ENCODE assay signal across 26 cellular contexts in the genomic region with DNA sequence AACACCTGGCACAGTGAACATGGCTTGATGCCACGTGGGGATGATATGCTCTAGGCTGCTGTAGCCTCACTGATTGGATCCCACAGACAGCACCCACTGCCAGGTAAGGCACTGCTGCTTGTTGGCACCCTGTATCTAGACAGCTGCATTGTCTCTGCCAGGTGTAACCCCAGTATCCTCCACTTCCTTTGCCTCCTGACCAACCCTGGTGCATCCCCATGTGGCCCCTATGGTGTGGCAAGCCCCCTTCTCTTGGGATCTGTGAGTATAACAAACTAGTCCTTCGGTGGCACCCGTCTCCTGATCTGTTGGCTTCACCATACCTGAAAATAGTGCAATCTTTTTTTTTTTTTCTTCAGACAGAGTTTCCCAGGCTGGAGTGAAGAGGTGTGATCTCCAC. TPM values are rescaled to one million over a fixed set of nuclear protein-coding genes. Genes with fewer than 3 reads are reported as not detected.
"Had no signal": no experiment of that assay in that cellular context is flagged by ENCODE, and none has a peak within 500 bp of the region (broad histone marks: within the 10 kb centered on the region; RNA-seq: fewer than 3 reads in every experiment).

No MANE protein-coding gene starts in this region.

- H3K27me3 ChIP-seq: brain microvascular endothelial cell, ovary, sigmoid colon, thyroid gland had no signal

- H3K36me3 ChIP-seq: brain microvascular endothelial cell, gastroesophageal sphincter, heart left ventricle, left ventricle myocardium inferior, ovary, sigmoid colon, spleen, thyroid gland had no signal

- H3K27ac Mint-ChIP-seq: activated CD4-positive, alpha-beta memory T cell treated with anti-CD3 and anti-CD28 coated beads, Interleukin-2, amount 10 ng/mL, durations not matched to agents 7 days and 5 days; activated T-cell treated with anti-CD3 and anti-CD28 coated beads, Interleukin-2, amount 50 U/mL, for 24 hours; activated T-helper 2 cell treated with anti-CD3 and anti-CD28 coated beads, Interferon-gamma antibody, Interleukin-2, Interleukin-4, amounts not matched to agents 10 μg/mL and 5 μg/mL and 100 μg/mL, durations not matched to agents 14 hours and 24 hours and 36 hours; naive thymus-derived CD4-positive, alpha-beta T cell; stimulated activated memory B cell treated with anti-CD40 and anti-IgM and Interleukin-4, amounts not matched to agents 10 μg/mL and 1 μg/mL and 100 μg/mL, for 72 hours had no signal

- H3K27ac ChIP-seq: brain microvascular endothelial cell, gastroesophageal sphincter, heart left ventricle, left ventricle myocardium inferior, ovary, spleen, thyroid gland had no signal

- H3K9me3 ChIP-seq: ovary, sigmoid colon, thyroid gland had no signal

- H3K4me1 Mint-ChIP-seq: activated CD4-positive, alpha-beta memory T cell treated with anti-CD3 and anti-CD28 coated beads, Interleukin-2, amount 10 ng/mL, durations not matched to agents 7 days and 5 days; central memory CD8-positive, alpha-beta T cell; naive thymus-derived CD4-positive, alpha-beta T cell had no signal

- H3K4me3 Mint-ChIP-seq: activated CD4-positive, alpha-beta memory T cell treated with anti-CD3 and anti-CD28 coated beads, Interleukin-2, amount 10 ng/mL, durations not matched to agents 7 days and 5 days; activated T-cell treated with anti-CD3 and anti-CD28 coated beads, Interleukin-2, amount 50 U/mL, for 24 hours; central memory CD8-positive, alpha-beta T cell; naive thymus-derived CD4-positive, alpha-beta T cell; stimulated activated memory B cell treated with anti-CD40 and anti-IgM and Interleukin-4, amounts not matched to agents 10 μg/mL and 1 μg/mL and 100 μg/mL, for 72 hours had no signal

- H3K4me3 ChIP-seq: gastroesophageal sphincter, heart left ventricle, left ventricle myocardium inferior, ovary, sigmoid colon, spleen, thyroid gland had no signal

- DNase-seq: activated CD4-positive, alpha-beta memory T cell treated with anti-CD3 and anti-CD28 coated beads, Interleukin-2, amount 10 ng/mL, durations not matched to agents 7 days and 5 days; activated CD4-positive, alpha-beta T cell treated with anti-CD3 and anti-CD28 coated beads for 48 hours; activated CD4-positive, CD25-positive, alpha-beta regulatory T cell; activated naive CD4-positive, alpha-beta T cell treated with Interleukin-2 at 50 U/mL for 16 hours; activated T-cell treated with anti-CD3 and anti-CD28 coated beads, Interleukin-2, amount 50 U/mL, for 24 hours; aorta; brain microvascular endothelial cell; effector CD4-positive, alpha-beta T cell; heart left ventricle; kidney glomerular epithelial cell; left ventricle myocardium inferior; naive thymus-derived CD4-positive, alpha-beta T cell; ovary; sigmoid colon; spleen; stimulated activated CD4-positive, alpha-beta T cell treated with anti-CD3 and anti-CD28 coated beads, Interleukin-4, amount 100 ng/mL, for 4 hours; T-helper 1 cell; T-helper 9 cell; thyroid gland had no signal

- H3K9me3 Mint-ChIP-seq: activated CD4-positive, alpha-beta memory T cell treated with anti-CD3 and anti-CD28 coated beads, Interleukin-2, amount 10 ng/mL, durations not matched to agents 7 days and 5 days; activated T-cell treated with anti-CD3 and anti-CD28 coated beads, Interleukin-2, amount 50 U/mL, for 24 hours; activated T-helper 2 cell treated with anti-CD3 and anti-CD28 coated beads, Interferon-gamma antibody, Interleukin-2, Interleukin-4, amounts not matched to agents 10 μg/mL and 5 μg/mL and 100 μg/mL, durations not matched to agents 14 hours and 24 hours and 36 hours; central memory CD8-positive, alpha-beta T cell; naive thymus-derived CD4-positive, alpha-beta T cell had no signal

- H3K27me3 Mint-ChIP-seq: activated T-cell treated with anti-CD3 and anti-CD28 coated beads, Interleukin-2, amount 50 U/mL, for 24 hours had no signal

- H3K36me3 Mint-ChIP-seq: naive thymus-derived CD4-positive, alpha-beta T cell; stimulated activated memory B cell treated with anti-CD40 and anti-IgM and Interleukin-4, amounts not matched to agents 10 μg/mL and 1 μg/mL and 100 μg/mL, for 72 hours had no signal

- H3K4me1 ChIP-seq: gastroesophageal sphincter, heart left ventricle, left ventricle myocardium inferior, spleen, thyroid gland had no signal

- ATAC-seq: esophagus mucosa; gastroesophageal sphincter; heart left ventricle; naive thymus-derived CD4-positive, alpha-beta T cell; stimulated activated memory B cell treated with anti-CD40 and anti-IgM and Interleukin-4, amounts not matched to agents 10 μg/mL and 1 μg/mL and 100 μg/mL, for 72 hours had no signal

RNA-seq across cellular contexts. Expression of a gene that starts 11.1 kb away (rescaled TPM):
- total RNA-seq: activated CD4-positive, alpha-beta memory T cell treated with anti-CD3 and anti-CD28 coated beads, Interleukin-2, amount 10 ng/mL, durations not matched to agents 7 days and 5 days; activated T-helper 2 cell treated with anti-CD3 and anti-CD28 coated beads, Interferon-gamma antibody, Interleukin-2, Interleukin-4, amounts not matched to agents 10 μg/mL and 5 μg/mL and 100 μg/mL, durations not matched to agents 14 hours and 24 hours and 36 hours; aorta; esophagus mucosa; gastroesophageal sphincter; heart left ventricle; left ventricle myocardium inferior; mucosa of gallbladder; naive thymus-derived CD4-positive, alpha-beta T cell; ovary; pulmonary artery endothelial cell; sigmoid colon; spleen; thyroid gland had no signal
- polyA plus RNA-seq: aorta; heart left ventricle; naive thymus-derived CD4-positive, alpha-beta T cell; ovary; spleen had no signal
